ENCODE assay signal across 13 cellular contexts in genomic region chr4:1862055-1862911, GRCh38. TPM values are rescaled to one million over a fixed set of nuclear protein-coding genes. Genes with fewer than 3 reads are reported as not detected.
A peak's percentile ranks its signal among the peaks of the same experiment; 100 is the strongest.
DNase-seq lines count a peak whose midpoint lies in the region; ATAC-seq, FAIRE-seq and TF ChIP-seq lines count a peak whose summit lies in the region.
"Had no signal": no experiment of that assay in that cellular context is flagged by ENCODE, and none has a peak within 500 bp of the region (broad histone marks: within the 10 kb centered on the region; RNA-seq: fewer than 3 reads in every experiment).

No MANE protein-coding gene starts in this region.

- TF ChIP-seq CTCF in endodermal cell (conservative IDR thresholded peaks at IDR 0.05) (no peak), progenitor cell of endocrine pancreas (IDR thresholded peaks at IDR 0.05; ENCODE audit: unreplicated experiment) (no peak), lower leg skin (IDR thresholded peaks at IDR 0.05) (no peak), ascending aorta (IDR thresholded peaks at IDR 0.05) (no peak)

- H3K4me3 ChIP-seq in endodermal cell (ENCODE audit: low read length) (no peak overlapping the region), lower leg skin (ENCODE audit: low read depth, poor library complexity, severe bottlenecking) (no peak overlapping the region), ascending aorta (peak overlapping the region in 1 of 2 donors; percentile 5)
- H3K4me3 ChIP-seq: gastrocnemius medialis, HAP-1, prostate gland had no signal

- H3K27me3 ChIP-seq in endodermal cell (ENCODE audit: control insufficient read depth, insufficient read depth, low read length, poor library complexity, severe bottlenecking), result peaks cover 64% of the 10 kb centered on the region
- H3K27me3 ChIP-seq in ascending aorta, result no peaks in the 10 kb centered on the region

- no peak overlapping the region for H3K27ac Mint-ChIP-seq in endodermal cell
- peak overlapping the region; percentile 45 for H3K27ac Mint-ChIP-seq in progenitor cell of endocrine pancreas

- H3K4me3 Mint-ChIP-seq in endodermal cell (peak overlapping the region; percentile 47), progenitor cell of endocrine pancreas (ENCODE audit: low read depth) (peak overlapping the region; percentile 50)

- peaks cover 18% of the 10 kb centered on the region for H3K4me1 Mint-ChIP-seq in endodermal cell
- H3K4me1 Mint-ChIP-seq in progenitor cell of endocrine pancreas (ENCODE audit: low read depth), result peaks cover 21% of the 10 kb centered on the region

- no peak overlapping the region for H3K9ac ChIP-seq in endodermal cell (ENCODE audit: extremely low read depth, low read length, poor library complexity, severe bottlenecking)

- TF ChIP-seq POLR2A in GM12891 (IDR thresholded peaks at IDR 0.05; ENCODE audit: low read depth, low read length) (no peak), lower leg skin (IDR thresholded peaks at IDR 0.05) (no peak)

- 44 to 69% methylated on average over 15 to 43 of the region's 45 CpGs for WGBS in endodermal cell (ENCODE audit: insufficient coverage in 1 of 2, insufficient read length in 1 of 2), 2 experiments
- WGBS in lower leg skin, 2 donors, result 27 to 32% methylated on average over 39 to 40 of the region's 45 CpGs

- H3K9me3 ChIP-seq in endodermal cell (ENCODE audit: control insufficient read depth, low read length), result no peaks in the 10 kb centered on the region
- no peaks in the 10 kb centered on the region for H3K9me3 ChIP-seq in ascending aorta
- H3K9me3 ChIP-seq: gastrocnemius medialis, HAP-1, prostate gland had no signal

- ATAC-seq in GM21737 (IDR thresholded peaks at IDR 0.05; ENCODE audit: unreplicated experiment), result no peak
- ATAC-seq: gastrocnemius medialis had no signal

- H3K9me3 Mint-ChIP-seq in endodermal cell, result no peaks in the 10 kb centered on the region
- H3K9me3 Mint-ChIP-seq in progenitor cell of endocrine pancreas (ENCODE audit: low read depth), result no peaks in the 10 kb centered on the region

- H3K36me3 ChIP-seq in endodermal cell (ENCODE audit: control insufficient read depth, insufficient read depth, low read length), result no peaks in the 10 kb centered on the region
- no peaks in the 10 kb centered on the region for H3K36me3 ChIP-seq in ascending aorta
- H3K36me3 ChIP-seq: gastrocnemius medialis, HAP-1, prostate gland had no signal

- H3K27me3 Mint-ChIP-seq in endodermal cell (ENCODE audit: insufficient read depth) (peaks cover 90% of the 10 kb centered on the region), progenitor cell of endocrine pancreas (peaks cover 3% of the 10 kb centered on the region)

- DNase-seq in GM12891 (ENCODE audit: insufficient read length, low spot score) (peak; percentile 45), T-helper 9 cell (peak; percentile 6), endodermal cell (peak; percentile 67), progenitor cell of endocrine pancreas (ENCODE audit: low spot score, unreplicated experiment) (no peak), superior temporal gyrus (ENCODE audit: extremely low spot score) (no peak), lower leg skin (ENCODE audit: low spot score in 2 of 2) (no peak), ascending aorta (ENCODE audit: low spot score in 2 of 2) (no peak)
- DNase-seq: gastrocnemius medialis, KG1 had no signal

- H3K4me1 ChIP-seq in endodermal cell (ENCODE audit: control insufficient read depth, insufficient read depth, low read length) (peaks cover 13% of the 10 kb centered on the region), ascending aorta (peaks cover 0 to 3% of the 10 kb centered on the region in 2 donors)
- H3K4me1 ChIP-seq: HAP-1 had no signal

- intact Hi-C loops in lower leg skin (cut with DNase I; ENCODE audit: low total_unique reads), result no loop called here
- intact Hi-C loops in ascending aorta (cut with DNase I), result no loop called here

- H3K27ac ChIP-seq in endodermal cell (ENCODE audit: low read depth, low read length), result no peak overlapping the region
- H3K27ac ChIP-seq in ascending aorta, result no peak overlapping the region
- H3K27ac ChIP-seq: gastrocnemius medialis, prostate gland had no signal

- no peaks in the 10 kb centered on the region for H3K36me3 Mint-ChIP-seq in endodermal cell (ENCODE audit: low read depth)
- H3K36me3 Mint-ChIP-seq in progenitor cell of endocrine pancreas (ENCODE audit: insufficient read depth), result no peaks in the 10 kb centered on the region

- FAIRE-seq in GM12891 (lab: Jason Lieb, UNC), result peak; percentile 9
- FAIRE-seq: RCC 7860 had no signal

TF ChIP-seq in GM12891, 5 proteins besides CTCF, POLR2A, EP300 and RAD21:
- no peak for TF ChIP-seq TAF1 (IDR thresholded peaks at IDR 0.05; ENCODE audit: low read depth, low read length)
- 0 out of 2 replicates have a peak, but pooled peaks have one; percentile 3 for TF ChIP-seq SPI1 (IDR thresholded peaks at IDR 0.05; ENCODE audit: low read depth, low read length)

RNA-seq across cellular contexts. Expression of gene LETM1, which starts 6.3 kb away (rescaled TPM):
- 17.0 TPM for polyA plus RNA-seq in GM12891 (2012; ENCODE audit: low read depth, missing spikeins)
- 10 to 100 TPM; 45.7 to 52.4 TPM for total RNA-seq in endodermal cell
- 22.3 TPM for polyA plus RNA-seq in endodermal cell (2013, experiment 1 of 2)
- 22.7 TPM for polyA plus RNA-seq in endodermal cell (2013, experiment 2 of 2)
- 46.1 and 51.2 TPM in 2 replicates for total RNA-seq in progenitor cell of endocrine pancreas
- total RNA-seq in lower leg skin, result 10 to 100 TPM; 27.2 to 49.9 (median 39.0) TPM
- 37.7 TPM for total RNA-seq in ascending aorta

RNA-seq across cellular contexts. Expression of gene NSD2, which starts 8.9 kb away (rescaled TPM):
- 32.6 TPM for polyA plus RNA-seq in GM12891 (2012; ENCODE audit: low read depth, missing spikeins)
- total RNA-seq in endodermal cell (100 to 1,000 TPM; 153 to 208 TPM), progenitor cell of endocrine pancreas (212 and 214 TPM in 2 replicates), lower leg skin (10 to 100 TPM; 17.3 to 23.6 (median 19.4) TPM), ascending aorta (19.9 TPM)
- polyA plus RNA-seq in endodermal cell (2013, experiment 1 of 2), result 137 TPM
- 132 TPM for polyA plus RNA-seq in endodermal cell (2013, experiment 2 of 2)

Comparison
In these comparisons a context has a peak if more than half of its experiments do, and no peak if none do; other contexts are left out.
1. DNase-seq: peak in GM12891 (single experiment), T-helper 9 cell (single experiment) and endodermal cell (single experiment); none in progenitor cell of endocrine pancreas (single experiment), superior temporal gyrus (single experiment), lower leg skin (0 of 2) and ascending aorta (0 of 2).